In the genomic region with DNA sequence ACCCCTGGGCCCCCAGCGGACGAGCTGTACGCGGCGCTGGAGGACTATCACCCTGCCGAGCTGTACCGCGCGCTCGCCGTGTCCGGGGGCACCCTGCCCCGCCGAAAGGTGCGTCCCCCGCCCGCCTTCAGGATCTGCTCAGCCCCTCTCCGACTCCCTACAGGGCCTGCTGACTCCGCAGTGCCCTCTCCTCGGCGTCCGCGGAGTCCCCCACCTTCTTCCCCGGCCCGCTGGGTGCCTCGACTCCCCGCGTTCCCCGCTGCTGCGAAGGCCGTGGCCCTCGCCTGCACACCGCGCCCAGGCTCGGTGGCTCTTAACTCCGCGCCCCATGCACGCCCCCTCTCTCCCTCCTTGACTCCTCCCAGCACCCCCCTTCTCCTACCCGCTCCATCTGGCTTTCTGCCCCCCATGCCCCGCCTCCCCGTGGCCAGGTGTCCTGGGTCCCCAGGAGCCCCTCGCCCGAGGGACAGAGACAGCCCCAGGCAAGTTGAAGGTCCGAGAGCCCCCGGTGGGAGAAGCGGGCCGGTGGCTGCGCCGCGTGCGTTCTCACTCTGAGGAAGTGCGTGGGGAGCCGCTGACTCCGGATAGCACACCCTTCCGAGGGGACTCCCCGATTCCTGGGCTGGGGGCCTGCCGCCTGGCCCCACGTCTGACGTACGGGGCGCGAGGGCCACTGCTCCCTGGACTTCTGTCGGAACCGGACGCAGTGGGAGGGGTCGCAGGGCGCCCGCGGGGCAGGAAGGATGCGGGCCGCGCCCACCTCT, we compare ENCODE assay signal across 8 cellular contexts. TPM values are rescaled to one million over a fixed set of nuclear protein-coding genes. Genes with fewer than 3 reads are reported as not detected.
A peak's percentile ranks its signal among the peaks of the same experiment; 100 is the strongest.
DNase-seq lines count a peak whose midpoint lies in the region; ATAC-seq and TF ChIP-seq lines count a peak whose summit lies in the region.

No MANE protein-coding gene starts in this region.

- WGBS in liver = 18% methylated on average over 72 of the region's 72 CpGs

- H3K9ac ChIP-seq in liver (ENCODE audit: low read depth in 1 of 2, low read length in 2 of 2) = peak overlapping the region in 1 of 2 donors; percentile 22

- peak overlapping the region; percentile 79 for H3K27ac ChIP-seq in CD4-positive, CD25-positive, alpha-beta regulatory T cell (ENCODE audit: insufficient read depth, low read length, poor library complexity, severe bottlenecking)
- peak overlapping the region; percentile 79 to 84 for H3K27ac ChIP-seq in liver (ENCODE audit: low read depth in 1 of 2, low read length in 2 of 2)

- peaks cover 2% of the 10 kb centered on the region for H3K36me3 ChIP-seq in CD4-positive, CD25-positive, alpha-beta regulatory T cell (ENCODE audit: control insufficient read depth, insufficient read depth, low read length)
- H3K36me3 ChIP-seq in liver (ENCODE audit: control insufficient read depth in 4 of 4, insufficient read depth in 3 of 4, low read depth in 1 of 4, low read length in 3 of 4) = no peaks in the 10 kb centered on the region

- peak; percentile 39 to 61 (median 43) for DNase-seq in CD4-positive, CD25-positive, alpha-beta regulatory T cell
- peak; percentile 12 to 20 for DNase-seq in stimulated activated CD8-positive, alpha-beta memory T cell treated with anti-CD3 and anti-CD28 coated beads, Interleukin-7, amount 100 ng/mL, for 1 hour (ENCODE audit: low read depth in 2 of 2)
- DNase-seq in KG1 (lab: John Stamatoyannopoulos, UW) (no peak), SHP77 treated with DMSO at 0.1 percent for 48 hours (lab: John Stamatoyannopoulos, UW) (no peak)

- no peaks in the 10 kb centered on the region for H3K9me3 Mint-ChIP-seq in CD4-positive, CD25-positive, alpha-beta regulatory T cell
- no peaks in the 10 kb centered on the region for H3K9me3 Mint-ChIP-seq in T-helper 1 cell treated with Interleukin-12 subunit alpha and Interleukin-12 subunit beta and Interleukin-4 antibody, amounts not matched to agents 30 μg/mL and 1 μg/mL, for 36 hours
- H3K9me3 Mint-ChIP-seq in brain = peaks cover 0 to 3% (median 0%) of the 10 kb centered on the region in 5 experiments

- H3K9me3 ChIP-seq in CD4-positive, CD25-positive, alpha-beta regulatory T cell (ENCODE audit: control insufficient read depth in 2 of 2, low read length in 2 of 2) = no peaks in the 10 kb centered on the region
- no peaks in the 10 kb centered on the region for H3K9me3 ChIP-seq in liver (ENCODE audit: control insufficient read depth in 4 of 4, low read length in 3 of 4)

- no peaks in the 10 kb centered on the region for H3K27me3 ChIP-seq in CD4-positive, CD25-positive, alpha-beta regulatory T cell (ENCODE audit: control insufficient read depth, insufficient read depth, low read length)
- peaks cover 0 to 3% (median 0%) of the 10 kb centered on the region in 4 donors for H3K27me3 ChIP-seq in liver (ENCODE audit: control insufficient read depth in 4 of 4, insufficient read depth in 4 of 4, low read length in 3 of 4)

- H3K4me3 Mint-ChIP-seq in CD4-positive, CD25-positive, alpha-beta regulatory T cell = peak overlapping the region; percentile 84 to 93 (median 91)
- H3K4me3 Mint-ChIP-seq in T-helper 1 cell treated with Interleukin-12 subunit alpha and Interleukin-12 subunit beta and Interleukin-4 antibody, amounts not matched to agents 30 μg/mL and 1 μg/mL, for 36 hours = peak overlapping the region; percentile 79
- peak overlapping the region; percentile 74 to 89 (median 82) for H3K4me3 Mint-ChIP-seq in brain

- ATAC-seq in CD4-positive, CD25-positive, alpha-beta regulatory T cell (ENCODE audit: low read depth in 2 of 2) = peak; percentile 31 to 49
- ATAC-seq in GM21786 (IDR thresholded peaks at IDR 0.05; ENCODE audit: unreplicated experiment) = no peak

- TF ChIP-seq CTCF in brain (conservative IDR thresholded peaks at IDR 0.05) = no peak
- no peak for TF ChIP-seq CTCF in liver (IDR thresholded peaks at IDR 0.05; ENCODE audit: low read depth, low read length, missing input control)

- peaks cover 0 to 20% (median 13%) of the 10 kb centered on the region in 4 donors for H3K4me1 Mint-ChIP-seq in CD4-positive, CD25-positive, alpha-beta regulatory T cell
- peaks cover 8% of the 10 kb centered on the region for H3K4me1 Mint-ChIP-seq in T-helper 1 cell treated with Interleukin-12 subunit alpha and Interleukin-12 subunit beta and Interleukin-4 antibody, amounts not matched to agents 30 μg/mL and 1 μg/mL, for 36 hours (ENCODE audit: low read depth)
- H3K4me1 Mint-ChIP-seq in brain = peaks cover 84% of the 10 kb centered on the region

- peaks cover 7% of the 10 kb centered on the region for H3K36me3 Mint-ChIP-seq in CD4-positive, CD25-positive, alpha-beta regulatory T cell
- H3K36me3 Mint-ChIP-seq in T-helper 1 cell treated with Interleukin-12 subunit alpha and Interleukin-12 subunit beta and Interleukin-4 antibody, amounts not matched to agents 30 μg/mL and 1 μg/mL, for 36 hours (ENCODE audit: low read depth) = peaks cover 2% of the 10 kb centered on the region
- H3K36me3 Mint-ChIP-seq in brain = peaks cover 4% of the 10 kb centered on the region

- no peak for TF ChIP-seq RAD21 in liver (IDR thresholded peaks at IDR 0.05)

- peaks cover 33% of the 10 kb centered on the region for H3K27me3 Mint-ChIP-seq in CD4-positive, CD25-positive, alpha-beta regulatory T cell
- H3K27me3 Mint-ChIP-seq in T-helper 1 cell treated with Interleukin-12 subunit alpha and Interleukin-12 subunit beta and Interleukin-4 antibody, amounts not matched to agents 30 μg/mL and 1 μg/mL, for 36 hours (ENCODE audit: low read depth) = peaks cover 41% of the 10 kb centered on the region
- H3K27me3 Mint-ChIP-seq in brain = peaks cover 8% of the 10 kb centered on the region

- H3K4me1 ChIP-seq in CD4-positive, CD25-positive, alpha-beta regulatory T cell (ENCODE audit: control insufficient read depth, insufficient read depth, low read length, poor library complexity, severe bottlenecking) = peaks cover 20% of the 10 kb centered on the region
- H3K4me1 ChIP-seq in liver (ENCODE audit: control insufficient read depth in 4 of 4, insufficient read depth in 4 of 4, low read length in 3 of 4) = peaks cover 6 to 12% (median 8%) of the 10 kb centered on the region in 4 donors

- no peak overlapping the region for H3K4me3 ChIP-seq in CD4-positive, CD25-positive, alpha-beta regulatory T cell (ENCODE audit: low read depth, low read length)
- H3K4me3 ChIP-seq in liver (ENCODE audit: low read depth in 1 of 3, low read length in 3 of 3) = peak overlapping the region in 2 of 3 donors; percentile 52 to 53

- peak overlapping the region; percentile 60 to 94 (median 90) for H3K27ac Mint-ChIP-seq in CD4-positive, CD25-positive, alpha-beta regulatory T cell
- H3K27ac Mint-ChIP-seq in T-helper 1 cell treated with Interleukin-12 subunit alpha and Interleukin-12 subunit beta and Interleukin-4 antibody, amounts not matched to agents 30 μg/mL and 1 μg/mL, for 36 hours = peak overlapping the region; percentile 69
- H3K27ac Mint-ChIP-seq in brain = peak overlapping the region in 2 of 5 experiments; percentile 84 to 85

TF ChIP-seq in liver, 16 proteins besides CTCF, POLR2A, EP300 and RAD21:
- TF ChIP-seq TAF1 (conservative IDR thresholded peaks at IDR 0.05) (no peak), SP1 (IDR thresholded peaks at IDR 0.05) (peak; percentile 18), NR2F2 (IDR thresholded peaks at IDR 0.05) (peak; percentile 49), EGR1 (IDR thresholded peaks at IDR 0.05; ENCODE audit: low read depth in 2 of 2) (no peak)
- TF ChIP-seq, protein P1, sequence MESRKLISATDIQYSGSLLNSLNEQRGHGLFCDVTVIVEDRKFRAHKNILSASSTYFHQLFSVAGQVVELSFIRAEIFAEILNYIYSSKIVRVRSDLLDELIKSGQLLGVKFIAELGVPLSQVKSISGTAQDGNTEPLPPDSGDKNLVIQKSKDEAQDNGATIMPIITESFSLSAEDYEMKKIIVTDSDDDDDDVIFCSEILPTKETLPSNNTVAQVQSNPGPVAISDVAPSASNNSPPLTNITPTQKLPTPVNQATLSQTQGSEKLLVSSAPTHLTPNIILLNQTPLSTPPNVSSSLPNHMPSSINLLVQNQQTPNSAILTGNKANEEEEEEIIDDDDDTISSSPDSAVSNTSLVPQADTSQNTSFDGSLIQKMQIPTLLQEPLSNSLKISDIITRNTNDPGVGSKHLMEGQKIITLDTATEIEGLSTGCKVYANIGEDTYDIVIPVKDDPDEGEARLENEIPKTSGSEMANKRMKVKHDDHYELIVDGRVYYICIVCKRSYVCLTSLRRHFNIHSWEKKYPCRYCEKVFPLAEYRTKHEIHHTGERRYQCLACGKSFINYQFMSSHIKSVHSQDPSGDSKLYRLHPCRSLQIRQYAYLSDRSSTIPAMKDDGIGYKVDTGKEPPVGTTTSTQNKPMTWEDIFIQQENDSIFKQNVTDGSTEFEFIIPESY (IDR thresholded peaks at IDR 0.05) = no peak

RNA-seq across cellular contexts. Expression of a gene that starts 0.6 kb away (rescaled TPM):
- 253 TPM for total RNA-seq in CD4-positive, CD25-positive, alpha-beta regulatory T cell
- polyA plus RNA-seq in CD4-positive, CD25-positive, alpha-beta regulatory T cell = 1 to 10 TPM in 2 of 4 donors, under 1 TPM in 2; 0.37 to 4.3 (median 0.91) TPM
- polyA plus RNA-seq in brain (ENCODE audit: insufficient read depth, low read depth, low replicate concordance) = 41.5 TPM
- total RNA-seq in liver = 1 to 10 TPM; 1.9 to 9.9 TPM
- 1 to 10 TPM; 1.1 to 3.1 TPM for polyA plus RNA-seq in liver

RNA-seq across cellular contexts. Expression of a gene that starts 43.9 kb away (rescaled TPM):
- 143 TPM for total RNA-seq in CD4-positive, CD25-positive, alpha-beta regulatory T cell
- polyA plus RNA-seq in CD4-positive, CD25-positive, alpha-beta regulatory T cell = under 1 TPM; 0.22 to 0.54 (median 0.47) TPM
- polyA plus RNA-seq in brain (ENCODE audit: insufficient read depth, low read depth, low replicate concordance) (26.2 TPM), liver (1 to 10 TPM; 3.0 to 5.8 TPM)
- 1 to 10 TPM in 1 of 2 donors, under 1 TPM in 1; 0.79 to 3.8 TPM for total RNA-seq in liver

RNA-seq across cellular contexts. Expression of a gene that starts 55.8 kb away (rescaled TPM):
- 6.5 TPM for total RNA-seq in CD4-positive, CD25-positive, alpha-beta regulatory T cell
- polyA plus RNA-seq in CD4-positive, CD25-positive, alpha-beta regulatory T cell = 1 to 10 TPM in 3 of 4 donors, under 1 TPM in 1; 0.47 to 2.3 (median 1.2) TPM
- polyA plus RNA-seq in brain (ENCODE audit: insufficient read depth, low read depth, low replicate concordance) = 25.4 TPM
- 10 to 100 TPM in 1 of 2 donors, 1 to 10 TPM in 1; 7.4 to 21.9 TPM for total RNA-seq in liver
- 10 to 100 TPM in 1 of 2 donors, 1 to 10 TPM in 1; 4.0 to 16.5 TPM for polyA plus RNA-seq in liver

Comparison
In these comparisons a context has a peak if more than half of its experiments do, and no peak if none do; other contexts are left out.
1. DNase-seq: peak in CD4-positive, CD25-positive, alpha-beta regulatory T cell (3 of 3) and stimulated activated CD8-positive, alpha-beta memory T cell treated with anti-CD3 and anti-CD28 coated beads, Interleukin-7, amount 100 ng/mL, for 1 hour (2 of 2); none in KG1 (single experiment) and SHP77 treated with DMSO at 0.1 percent for 48 hours (single experiment).
2. Peak in every context shown above with its lines, with median percentiles within 50 percentile points of each other: H3K4me3 Mint-ChIP-seq.